In genomic region chr3:127588675-127589577, GRCh38 we compare ENCODE assay signal across 8 cellular contexts. TPM values are rescaled to one million over a fixed set of nuclear protein-coding genes. Genes with fewer than 3 reads are reported as not detected.
DNase-seq lines count a peak whose midpoint lies in the region; ATAC-seq, FAIRE-seq and TF ChIP-seq lines count a peak whose summit lies in the region.

No MANE protein-coding gene starts in this region.

- TF ChIP-seq CTCF in Caco-2 (IDR thresholded peaks at IDR 0.05; ENCODE audit: insufficient read depth in 1 of 2, low read depth in 1 of 2, low read length in 1 of 2, severe bottlenecking in 1 of 2, unreplicated experiment in 1 of 2), result no peak
- TF ChIP-seq CTCF in KMS-11 (conservative IDR thresholded peaks at IDR 0.05; ENCODE audit: low read depth, low read length), result no peak
- no peak for TF ChIP-seq CTCF in keratinocyte (optimal IDR thresholded peaks at IDR 0.05 in 1 of 3, IDR thresholded peaks at IDR 0.05 in 1 of 3, conservative IDR thresholded peaks at IDR 0.05 in 1 of 3; ENCODE audit: extremely low read depth in 1 of 3, insufficient read depth in 2 of 3, low read length in 3 of 3)

- H3K4me3 Mint-ChIP-seq in Caco-2 (ENCODE audit: unreplicated experiment), result peak overlapping the region; percentile 87
- peak overlapping the region; percentile 93 for H3K4me3 Mint-ChIP-seq in activated naive CD8-positive, alpha-beta T cell
- H3K4me3 Mint-ChIP-seq in stimulated activated naive CD8-positive, alpha-beta T cell treated with anti-CD3 and anti-CD28 coated beads, Interleukin-15, amount 100 ng/mL, for 72 hours, result peak overlapping the region; percentile 85 to 94

- POLR2A ChIA-PET in Caco-2 (lab: Charles Lee), result interaction anchor here (0.5 to 1.7 kb wide), 2 partner anchors 9 to 119 kb away, joined by 3 to 6 read pairs; partner anchors contain the start of gene MCM2

- peak overlapping the region; percentile 88 for H3K4me3 ChIP-seq in Caco-2 (ENCODE audit: low read depth, low read length)
- H3K4me3 ChIP-seq in KMS-11 (IDR thresholded peaks at IDR 0.05; ENCODE audit: insufficient read depth, low read depth, low read length), result peak overlapping the region; percentile 96
- H3K4me3 ChIP-seq in keratinocyte (ENCODE audit: control insufficient read depth in 2 of 3, extremely low read depth in 1 of 3, insufficient read depth in 2 of 3, low read depth in 1 of 3, low read length in 3 of 3), result peak overlapping the region; percentile 79 to 87 (median 87)

- CTCF ChIA-PET in Caco-2 (lab: Charles Lee), result interaction anchor here (2.3 kb wide), 1 partner anchor 14 kb away, joined by 22 read pairs; no protein-coding TSS in a partner anchor

- peak overlapping the region; percentile 99; the same call in 1 of the 2 replicates for H3K27ac ChIP-seq in KMS-11
- H3K27ac ChIP-seq in keratinocyte (ENCODE audit: control insufficient read depth, insufficient read depth, low read length), result peak overlapping the region; percentile 96

- intact Hi-C loops in Caco-2 (cut with micrococcal nuclease; ENCODE audit: unreplicated experiment), result loop anchor here (1.0 kb wide), 1 partner anchor 14 kb away; no protein-coding TSS in a partner anchor

- peak; percentile 90 for FAIRE-seq in keratinocyte (lab: Jason Lieb, UNC)

- peak overlapping the region; percentile 48 for H3K27ac Mint-ChIP-seq in Caco-2 (ENCODE audit: unreplicated experiment)
- peak overlapping the region; percentile 34 for H3K27ac Mint-ChIP-seq in activated naive CD8-positive, alpha-beta T cell
- H3K27ac Mint-ChIP-seq in stimulated activated naive CD8-positive, alpha-beta T cell treated with anti-CD3 and anti-CD28 coated beads, Interleukin-15, amount 100 ng/mL, for 72 hours, result peak overlapping the region; percentile 70 to 82

- peak; percentile 19 for ATAC-seq in stimulated activated naive CD8-positive, alpha-beta T cell treated with anti-CD3 and anti-CD28 coated beads, Interleukin-15, amount 100 ng/mL, for 72 hours
- no peak for ATAC-seq in HG03045 (IDR thresholded peaks at IDR 0.05; ENCODE audit: unreplicated experiment)

- no peaks in the 10 kb centered on the region for H3K9me1 ChIP-seq in keratinocyte (ENCODE audit: control insufficient read depth, extremely low read depth, insufficient read depth, low read length)

- no TSS peak for BruUV-seq in Caco-2 (replicated peaks; lab: Mats Ljungman, UMichigan)

- H3K4me1 ChIP-seq in Caco-2, result peaks cover 33% of the 10 kb centered on the region
- peaks cover 30% of the 10 kb centered on the region for H3K4me1 ChIP-seq in KMS-11 (ENCODE audit: low read depth, poor library complexity, severe bottlenecking)
- peaks cover 26% of the 10 kb centered on the region for H3K4me1 ChIP-seq in keratinocyte (ENCODE audit: control insufficient read depth, extremely low read depth, insufficient read depth, low read length)

- H3K9me3 Mint-ChIP-seq in Caco-2 (ENCODE audit: unreplicated experiment), result no peaks in the 10 kb centered on the region
- H3K9me3 Mint-ChIP-seq in activated naive CD8-positive, alpha-beta T cell (ENCODE audit: low read depth), result no peaks in the 10 kb centered on the region
- no peaks in the 10 kb centered on the region for H3K9me3 Mint-ChIP-seq in stimulated activated naive CD8-positive, alpha-beta T cell treated with anti-CD3 and anti-CD28 coated beads, Interleukin-15, amount 100 ng/mL, for 72 hours

- DNase-seq in Caco-2 (peak; percentile 42 to 51), keratinocyte (ENCODE audit: low read depth, low spot score) (peak; percentile 61), D341Med (ENCODE audit: low spot score) (no peak), mesenteric fat pad (ENCODE audit: low spot score) (no peak)
- peak; percentile 24 to 33 for DNase-seq in stimulated activated naive CD8-positive, alpha-beta T cell treated with anti-CD3 and anti-CD28 coated beads, Interleukin-15, amount 100 ng/mL, for 72 hours

- no peaks in the 10 kb centered on the region for H3K27me3 Mint-ChIP-seq in Caco-2 (ENCODE audit: insufficient read depth, unreplicated experiment)
- H3K27me3 Mint-ChIP-seq in activated naive CD8-positive, alpha-beta T cell, result no peaks in the 10 kb centered on the region
- H3K27me3 Mint-ChIP-seq in stimulated activated naive CD8-positive, alpha-beta T cell treated with anti-CD3 and anti-CD28 coated beads, Interleukin-15, amount 100 ng/mL, for 72 hours, result no peaks in the 10 kb centered on the region

- no peaks in the 10 kb centered on the region for H3K9me3 ChIP-seq in Caco-2
- no peaks in the 10 kb centered on the region for H3K9me3 ChIP-seq in keratinocyte (ENCODE audit: control insufficient read depth, low read depth, low read length)

- H3K36me3 ChIP-seq in Caco-2 (ENCODE audit: control insufficient read depth, insufficient read depth, low read length) (peaks cover 1% of the 10 kb centered on the region; the same call in 1 of the 2 replicates), KMS-11 (ENCODE audit: insufficient read depth) (no peaks in the 10 kb centered on the region), keratinocyte (ENCODE audit: control insufficient read depth in 2 of 2, extremely low read depth in 1 of 2, insufficient read depth in 2 of 2, low read length in 2 of 2) (peaks cover 4 to 5% of the 10 kb centered on the region in 2 experiments)

- H3K4me2 ChIP-seq in KMS-11, result peak overlapping the region; percentile 98
- H3K4me2 ChIP-seq in keratinocyte (ENCODE audit: control insufficient read depth, extremely low read depth, insufficient read depth, low read depth, low read length), result peak overlapping the region; percentile 97

- H3K79me2 ChIP-seq in KMS-11 (ENCODE audit: insufficient read depth, low read depth) (peaks cover 55% of the 10 kb centered on the region), keratinocyte (ENCODE audit: control insufficient read depth, insufficient read depth, low read length) (peaks cover 60% of the 10 kb centered on the region)

- H4K20me1 ChIP-seq in KMS-11 (ENCODE audit: insufficient read depth) (no peaks in the 10 kb centered on the region), keratinocyte (ENCODE audit: control insufficient read depth, extremely low read depth, insufficient read depth, low read length) (peaks cover 10% of the 10 kb centered on the region)

- H3K9ac ChIP-seq in KMS-11 (peak overlapping the region; percentile 96; the same call in 1 of the 2 replicates), keratinocyte (ENCODE audit: control insufficient read depth, extremely low read depth, insufficient read depth, low read length) (peak overlapping the region; percentile 94)

- H3K36me3 Mint-ChIP-seq in Caco-2 (ENCODE audit: insufficient read depth, unreplicated experiment), result peaks cover 11% of the 10 kb centered on the region
- peaks cover 2% of the 10 kb centered on the region for H3K36me3 Mint-ChIP-seq in activated naive CD8-positive, alpha-beta T cell

- H3K4me1 Mint-ChIP-seq in Caco-2 (ENCODE audit: low read depth, unreplicated experiment), result peaks cover 27% of the 10 kb centered on the region
- H3K4me1 Mint-ChIP-seq in activated naive CD8-positive, alpha-beta T cell (ENCODE audit: low read depth), result peaks cover 41% of the 10 kb centered on the region
- H3K4me1 Mint-ChIP-seq in stimulated activated naive CD8-positive, alpha-beta T cell treated with anti-CD3 and anti-CD28 coated beads, Interleukin-15, amount 100 ng/mL, for 72 hours, result peaks cover 57% of the 10 kb centered on the region

- no peaks in the 10 kb centered on the region for H3K27me3 ChIP-seq in Caco-2 (replicated peaks; ENCODE audit: control insufficient read depth, insufficient read depth, low read length)
- H3K27me3 ChIP-seq in KMS-11 (ENCODE audit: insufficient read depth, low read depth), result no peaks in the 10 kb centered on the region
- H3K27me3 ChIP-seq in keratinocyte (ENCODE audit: control insufficient read depth, extremely low read depth, insufficient read depth, low read length), result no peaks in the 10 kb centered on the region

- dilution Hi-C loops in keratinocyte (cut with MboI; ENCODE audit: extremely low pct_ligation_motif_present, low sequenced_read_pairs), result no loop called here

- H2AFZ ChIP-seq in KMS-11 (ENCODE audit: low read depth) (no peak overlapping the region), keratinocyte (ENCODE audit: control insufficient read depth, low read length) (no peak overlapping the region)

RNA-seq across cellular contexts. Expression of gene TPRA1, which starts 1.6 kb away (rescaled TPM):
- 34.5 and 36.8 TPM in 2 replicates for total RNA-seq in Caco-2 (2022)
- polyA plus RNA-seq in keratinocyte, result 22.2 to 43.5 TPM (median 23.7 TPM) in 3 replicates
- 4.2 TPM for polyA plus RNA-seq in keratinocyte (2011; ENCODE audit: low read depth)
- polyA plus RNA-seq in keratinocyte (2011; cell fraction: cytosol; rRNA removed), result 20.7 and 28.7 TPM in 2 replicates
- polyA plus RNA-seq in keratinocyte (2011; cell fraction: nucleus; rRNA removed), result 42.7 and 50.1 TPM in 2 replicates
- polyA plus RNA-seq in keratinocyte (2012; ENCODE audit: low replicate concordance), result 23.9 and 46.1 TPM in 2 replicates
- 26.4 to 61.1 TPM (median 51.2 TPM) in 3 replicates for polyA minus RNA-seq in keratinocyte
- polyA minus RNA-seq in keratinocyte (2011; cell fraction: cytosol; rRNA and poly(A)+ RNA removed), result 47.6 TPM
- 25.0 and 27.0 TPM in 2 replicates for polyA minus RNA-seq in keratinocyte (2011; cell fraction: nucleus; rRNA and poly(A)+ RNA removed)
- 24.6 TPM for total RNA-seq in mesenteric fat pad

RNA-seq across cellular contexts. Expression of gene MCM2, which starts 9.3 kb away (rescaled TPM):
- total RNA-seq in Caco-2 (2022) (127 and 134 TPM in 2 replicates), mesenteric fat pad (2.4 TPM)
- 9.4 to 24.0 TPM (median 18.3 TPM) in 3 replicates for polyA plus RNA-seq in keratinocyte
- 0.90 TPM for polyA plus RNA-seq in keratinocyte (2011; ENCODE audit: low read depth)
- 8.0 and 9.9 TPM in 2 replicates for polyA plus RNA-seq in keratinocyte (2011; cell fraction: cytosol; rRNA removed)
- 13.3 and 14.7 TPM in 2 replicates for polyA plus RNA-seq in keratinocyte (2011; cell fraction: nucleus; rRNA removed)
- 1.0 and 20.8 TPM in 2 replicates for polyA plus RNA-seq in keratinocyte (2012; ENCODE audit: low replicate concordance)
- 16.0 to 49.9 TPM (median 34.8 TPM) in 3 replicates for polyA minus RNA-seq in keratinocyte
- 22.4 TPM for polyA minus RNA-seq in keratinocyte (2011; cell fraction: cytosol; rRNA and poly(A)+ RNA removed)
- polyA minus RNA-seq in keratinocyte (2011; cell fraction: nucleus; rRNA and poly(A)+ RNA removed), result 10.8 and 10.9 TPM in 2 replicates

RNA-seq across cellular contexts. Expression of gene PODXL2, which starts 40.1 kb away (rescaled TPM):
- total RNA-seq in Caco-2 (2022) (39.1 and 43.0 TPM in 2 replicates), mesenteric fat pad (2.5 TPM)
- 1.3 to 2.4 TPM (median 1.6 TPM) in 3 replicates for polyA plus RNA-seq in keratinocyte
- polyA plus RNA-seq in keratinocyte (2011; ENCODE audit: low read depth), result 1.6 TPM
- 1.2 and 1.9 TPM in 2 replicates for polyA plus RNA-seq in keratinocyte (2011; cell fraction: cytosol; rRNA removed)
- polyA plus RNA-seq in keratinocyte (2011; cell fraction: nucleus; rRNA removed), result 2.9 and 3.7 TPM in 2 replicates
- 1.2 and 1.5 TPM in 2 replicates for polyA plus RNA-seq in keratinocyte (2012; ENCODE audit: low replicate concordance)
- 1.5 to 2.1 TPM in 2 of 3 replicates, not detected in the other for polyA minus RNA-seq in keratinocyte
- 3.3 TPM for polyA minus RNA-seq in keratinocyte (2011; cell fraction: cytosol; rRNA and poly(A)+ RNA removed)
- polyA minus RNA-seq in keratinocyte (2011; cell fraction: nucleus; rRNA and poly(A)+ RNA removed), result 2.4 and 2.9 TPM in 2 replicates

Comparison
In these comparisons a context has a peak if more than half of its experiments do, and no peak if none do; other contexts are left out.
1. DNase-seq: peak in Caco-2 (2 of 2), keratinocyte (single experiment) and stimulated activated naive CD8-positive, alpha-beta T cell treated with anti-CD3 and anti-CD28 coated beads, Interleukin-15, amount 100 ng/mL, for 72 hours (2 of 2); none in D341Med (single experiment) and mesenteric fat pad (single experiment).
2. RNA of gene MCM2, which starts 9.3 kb away (total RNA-seq): 127 to 134 TPM in Caco-2; 2.4 TPM in mesenteric fat pad (single experiment); every median in the first group is over 10 times any median in the second.
3. RNA of gene PODXL2, which starts 40.1 kb away (total RNA-seq): 39.1 to 43.0 TPM in Caco-2; 2.5 TPM in mesenteric fat pad (single experiment); every median in the first group is over 10 times any median in the second.
4. Peak in every context shown above with its lines, with median percentiles within 50 percentile points of each other: H3K4me3 ChIP-seq, H3K27ac Mint-ChIP-seq and H3K4me3 Mint-ChIP-seq.